Comparison of ENCODE assay signal across 26 cellular contexts in the genomic region with DNA sequence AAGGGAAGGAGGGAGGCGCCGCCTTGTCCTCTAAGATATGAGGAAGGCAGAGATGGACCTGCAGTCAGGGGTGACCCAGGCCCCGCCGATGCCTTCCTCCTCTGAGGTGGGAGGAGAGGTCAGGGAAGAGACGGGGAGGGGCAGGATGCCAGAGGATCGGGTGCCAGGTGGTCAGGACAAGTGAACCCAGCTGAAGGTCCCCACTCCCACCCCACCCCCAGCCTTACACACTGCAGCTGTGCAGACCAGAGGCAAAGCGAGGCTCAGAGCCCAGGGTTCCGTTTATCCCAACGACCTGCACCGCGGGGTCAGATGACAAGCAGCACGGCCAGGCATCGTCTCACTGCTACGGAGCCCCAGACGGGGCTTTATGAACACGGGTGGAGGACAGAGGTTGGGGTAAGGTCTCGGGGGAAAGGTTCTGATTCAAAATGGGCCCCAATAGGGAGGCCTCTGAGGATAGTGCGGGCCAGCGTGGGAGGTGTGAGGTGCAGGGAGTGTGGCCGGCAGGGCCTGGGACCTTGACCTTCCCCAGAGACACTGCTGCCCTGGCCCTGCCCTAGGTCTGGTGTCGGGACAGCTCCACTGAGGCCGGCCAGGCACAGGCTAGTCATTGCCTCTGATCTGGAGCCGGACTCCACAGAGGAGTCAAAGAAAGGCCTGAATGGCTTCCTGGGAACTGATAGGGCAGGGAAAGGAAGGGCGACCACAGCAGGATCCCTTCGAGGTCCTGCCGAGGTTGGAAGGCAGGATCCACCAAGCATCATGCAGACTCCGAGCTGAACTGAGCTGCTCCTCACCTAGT.
DNase-seq lines count a peak whose midpoint lies in the region; ATAC-seq, FAIRE-seq and TF ChIP-seq lines count a peak whose summit lies in the region.
"Had no signal": no experiment of that assay in that cellular context is flagged by ENCODE, and none has a peak within 500 bp of the region (broad histone marks: within the 10 kb centered on the region; RNA-seq: fewer than 3 reads in every experiment).

No MANE protein-coding gene starts in this region.

- H2BK120ac ChIP-seq in mesendoderm (ENCODE audit: low read depth, low read length): no peak overlapping the region

- peaks cover 4% of the 10 kb centered on the region for H3K4me1 Mint-ChIP-seq in T-helper 17 cell
- H3K4me1 Mint-ChIP-seq in neural crest cell: no peaks in the 10 kb centered on the region

- H2BK5ac ChIP-seq in mesendoderm (ENCODE audit: low read length): no peak overlapping the region

- H3K27ac ChIP-seq in kidney (ENCODE audit: low read depth in 2 of 2, low read length in 2 of 2): no peak overlapping the region
- H3K27ac ChIP-seq in mesendoderm (ENCODE audit: low read depth, low read length): no peak overlapping the region

- H3K27me3 Mint-ChIP-seq in T-helper 17 cell: no peaks in the 10 kb centered on the region
- no peaks in the 10 kb centered on the region for H3K27me3 Mint-ChIP-seq in neural crest cell (ENCODE audit: low read depth)

- H3K4me1 ChIP-seq in BE2C: no peaks in the 10 kb centered on the region
- H3K4me1 ChIP-seq in kidney (ENCODE audit: control insufficient read depth in 1 of 2, insufficient read depth in 1 of 2, low read depth in 1 of 2, low read length in 2 of 2): no peaks in the 10 kb centered on the region
- H3K4me1 ChIP-seq in mesendoderm (ENCODE audit: control insufficient read depth, low read depth, low read length): no peaks in the 10 kb centered on the region

- intact Hi-C loops in kidney (cut with DNase I): no loop called here

- H3K9ac ChIP-seq in kidney (ENCODE audit: low read length in 2 of 2) (no peak overlapping the region), mesendoderm (ENCODE audit: low read length) (no peak overlapping the region)

- peaks cover 4% of the 10 kb centered on the region for H3K36me3 Mint-ChIP-seq in T-helper 17 cell (ENCODE audit: low read depth)
- peaks cover 15% of the 10 kb centered on the region for H3K36me3 Mint-ChIP-seq in neural crest cell (ENCODE audit: low read depth)

- H2AK5ac ChIP-seq in mesendoderm (ENCODE audit: low read length): no peak overlapping the region

- no peak overlapping the region for H3K4ac ChIP-seq in mesendoderm (ENCODE audit: low read depth, low read length)

- H2BK15ac ChIP-seq in mesendoderm (replicated peaks; ENCODE audit: low read depth): no peak overlapping the region

- DNase-seq in BE2C (peak; percentile 8), T-helper 17 cell (no peak), kidney (peak; percentile 56), neural crest cell (ENCODE audit: low read depth, low spot score) (no peak), mesendoderm (no peak)
- no peak for DNase-seq in activated effector memory CD4-positive, alpha-beta T cell treated with anti-CD3 and anti-CD28 coated beads, Interleukin-2, amount 50 U/mL, for 16 hours
- DNase-seq: Calu3, DMS79 treated with DMSO at 0.1 percent for 48 hours, GF-D8, HCEC 1CT, Kasumi-1, NCI-H1092 treated with DMSO at 0.1 percent for 48 hours, NCI-H1436, NCI-H187, NCI-H2081 treated with DMSO at 0.1 percent for 48 hours, NCI-H2171, NCI-H226, NCI-H510A, NCI-H69, RPMI8226, SHP77 treated with DMSO at 0.1 percent for 48 hours had no signal

- ATAC-seq in T-helper 17 cell: no peak
- ATAC-seq in HG02759 (IDR thresholded peaks at IDR 0.05; ENCODE audit: unreplicated experiment): no peak
- ATAC-seq in GM21825 (IDR thresholded peaks at IDR 0.05; ENCODE audit: unreplicated experiment): no peak
- ATAC-seq: K562 had no signal

- no peak overlapping the region for H3K23ac ChIP-seq in mesendoderm (ENCODE audit: low read length)

- H3K4me3 ChIP-seq in BE2C (ENCODE audit: low read depth, low read length) (no peak overlapping the region), kidney (ENCODE audit: low read length in 2 of 2) (no peak overlapping the region), mesendoderm (ENCODE audit: low read length) (no peak overlapping the region)
- H3K4me3 ChIP-seq: K562 had no signal

- no peak overlapping the region for H3K4me3 Mint-ChIP-seq in T-helper 17 cell
- H3K4me3 Mint-ChIP-seq in neural crest cell: no peak overlapping the region

- H3K79me2 ChIP-seq in mesendoderm (ENCODE audit: control insufficient read depth, insufficient read depth, low read length): no peaks in the 10 kb centered on the region

- no peaks in the 10 kb centered on the region for H3K9me3 Mint-ChIP-seq in neural crest cell

- H4K8ac ChIP-seq in mesendoderm (ENCODE audit: low read depth, low read length): no peak overlapping the region

- H3K56ac ChIP-seq in mesendoderm (ENCODE audit: low read length): no peak overlapping the region

- H3K9me3 ChIP-seq in BE2C (no peaks in the 10 kb centered on the region; the same call in 1 of the 2 replicates), T-helper 17 cell (ENCODE audit: control insufficient read depth, low read length, poor library complexity, severe bottlenecking) (no peaks in the 10 kb centered on the region), kidney (ENCODE audit: control insufficient read depth in 1 of 2, low read length in 2 of 2) (no peaks in the 10 kb centered on the region)

- FAIRE-seq in kidney (lab: Jason Lieb, UNC): no peak
- FAIRE-seq: GM12891, H1, K562 had no signal

- no peak overlapping the region for H3K18ac ChIP-seq in mesendoderm (ENCODE audit: low read length)

- H3K4me2 ChIP-seq in mesendoderm (ENCODE audit: low read length): no peak overlapping the region

- H4K5ac ChIP-seq in mesendoderm (ENCODE audit: low read length): no peak overlapping the region

- H3K27ac Mint-ChIP-seq in T-helper 17 cell (peak overlapping the region; percentile 43), neural crest cell (ENCODE audit: unreplicated experiment) (peak overlapping the region; percentile 27)

- no peaks in the 10 kb centered on the region for H3K79me1 ChIP-seq in mesendoderm (ENCODE audit: low read length)

- peaks cover 7% of the 10 kb centered on the region for H3K36me3 ChIP-seq in BE2C
- H3K36me3 ChIP-seq in kidney (ENCODE audit: control insufficient read depth in 1 of 2, insufficient read depth in 2 of 2, low read length in 2 of 2): peaks cover 41 to 54% of the 10 kb centered on the region in 2 donors
- H3K36me3 ChIP-seq in mesendoderm (ENCODE audit: control insufficient read depth, insufficient read depth, low read length): peaks cover 15% of the 10 kb centered on the region

- TF ChIP-seq CTCF in BE2C (IDR thresholded peaks at IDR 0.05; ENCODE audit: low read depth, low read length) (no peak), kidney (IDR thresholded peaks at IDR 0.05; ENCODE audit: borderline replicate concordance, extremely low read depth, insufficient read depth) (no peak), neural crest cell (conservative IDR thresholded peaks at IDR 0.05) (no peak)

- H3K27me3 ChIP-seq in BE2C: no peaks in the 10 kb centered on the region
- no peaks in the 10 kb centered on the region for H3K27me3 ChIP-seq in mesendoderm (ENCODE audit: insufficient read depth, low read length, poor library complexity)

- no CpG with 5 or more reads among the region's 27 CpGs for WGBS in mesendoderm (ENCODE audit: extremely low coverage, insufficient coverage, low lambda C conversion rate)

Comparison
In these comparisons a context has a peak if more than half of its experiments do, and no peak if none do; other contexts are left out.
1. DNase-seq: peak in BE2C (single experiment) and kidney (single experiment); none in T-helper 17 cell (0 of 3), neural crest cell (single experiment), activated effector memory CD4-positive, alpha-beta T cell treated with anti-CD3 and anti-CD28 coated beads, Interleukin-2, amount 50 U/mL, for 16 hours (single experiment) and mesendoderm (single experiment).